Comparison of ENCODE assay signal across 13 cellular contexts in the genomic region with DNA sequence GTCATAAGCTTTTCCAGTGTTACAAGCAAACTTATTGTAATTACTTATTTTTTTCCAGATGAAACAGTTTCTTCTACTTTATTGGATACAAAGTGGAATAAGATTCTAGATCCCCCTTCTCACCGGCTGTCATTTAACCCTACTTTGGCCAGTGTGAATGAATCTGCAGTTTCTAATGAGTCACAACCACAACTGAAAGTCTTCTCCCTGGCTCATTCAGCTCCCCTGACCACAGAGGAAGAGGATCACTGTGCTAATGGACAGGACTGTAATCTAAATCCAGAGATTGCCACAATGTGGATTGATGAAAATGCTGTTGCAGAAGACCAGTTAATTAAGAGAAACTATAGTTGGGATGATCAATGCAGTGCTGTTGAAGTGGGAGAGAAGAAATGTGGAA.
DNase-seq lines count a peak whose midpoint lies in the region; ATAC-seq, FAIRE-seq and TF ChIP-seq lines count a peak whose summit lies in the region.
"Had no signal": no experiment of that assay in that cellular context is flagged by ENCODE, and none has a peak within 500 bp of the region (broad histone marks: within the 10 kb centered on the region; RNA-seq: fewer than 3 reads in every experiment).

No MANE protein-coding gene starts in this region.

- no peaks in the 10 kb centered on the region for H3K9me3 ChIP-seq in colonic mucosa
- H3K9me3 ChIP-seq: Peyer's patch had no signal

- H3K36me3 ChIP-seq in colonic mucosa = no peaks in the 10 kb centered on the region
- H3K36me3 ChIP-seq: Peyer's patch had no signal

- TF ChIP-seq POLR2A in NB4 (IDR thresholded peaks at IDR 0.05; ENCODE audit: extremely low read depth, insufficient read length) = no peak

- no peak for ATAC-seq in GM21381 (IDR thresholded peaks at IDR 0.05; ENCODE audit: unreplicated experiment)
- ATAC-seq: activated T-cell treated with anti-CD3 and anti-CD28 coated beads, Interleukin-2, amount 50 U/mL, for 4 hours; WTC11 had no signal

- no peak overlapping the region for H3K27ac ChIP-seq in colonic mucosa
- H3K27ac ChIP-seq: Peyer's patch had no signal

- intact Hi-C loops in colonic mucosa (cut with DNase I) = no loop called here

- TF ChIP-seq CTCF in NB4 (IDR thresholded peaks at IDR 0.05; ENCODE audit: low read depth, low read length) (no peak), colonic mucosa (IDR thresholded peaks at IDR 0.05) (no peak)

- no peaks in the 10 kb centered on the region for H3K4me1 ChIP-seq in colonic mucosa

- no peak overlapping the region for H3K9ac ChIP-seq in colonic mucosa (ENCODE audit: low read depth in 2 of 2, low read length in 2 of 2)

- FAIRE-seq in islet of Langerhans (lab: Jason Lieb, UNC) = peak; percentile 33

- peak; percentile 79 for DNase-seq in EH (ENCODE audit: low read depth)
- peak; percentile 82 for DNase-seq in NB4 (ENCODE audit: low read depth)
- peak; percentile 84 for DNase-seq in amniotic epithelial cell (ENCODE audit: low read depth)
- no peak for DNase-seq in DMS 273 treated with DMSO at 0.1 percent for 48 hours (lab: John Stamatoyannopoulos, UW)
- no peak for DNase-seq in NCI-H446 (lab: John Stamatoyannopoulos, UW)
- DNase-seq in colonic mucosa = no peak
- DNase-seq: activated T-cell treated with anti-CD3 and anti-CD28 coated beads, Interleukin-2, amount 50 U/mL, for 4 hours; cerebellar nuclear complex; NCI-H187 treated with DMSO at 0.1 percent for 48 hours; Peyer's patch had no signal

- H3K27me3 ChIP-seq in colonic mucosa = no peaks in the 10 kb centered on the region
- H3K27me3 ChIP-seq: Peyer's patch had no signal

- H3K4me3 ChIP-seq in NB4 (ENCODE audit: low read depth, low read length) = no peak overlapping the region
- H3K4me3 ChIP-seq in colonic mucosa = no peak overlapping the region
- H3K4me3 ChIP-seq: Peyer's patch had no signal

Comparison
In these comparisons a context has a peak if more than half of its experiments do, and no peak if none do; other contexts are left out.
1. DNase-seq: peak in EH (single experiment), NB4 (single experiment) and amniotic epithelial cell (single experiment); none in DMS 273 treated with DMSO at 0.1 percent for 48 hours (single experiment), NCI-H446 (0 of 2) and colonic mucosa (single experiment).